8 cellular contexts compared by ENCODE assay signal in genomic region chr3:191330309-191330712, GRCh38. TPM values are rescaled to one million over a fixed set of nuclear protein-coding genes. Genes with fewer than 3 reads are reported as not detected.
A peak's percentile ranks its signal among the peaks of the same experiment; 100 is the strongest.
DNase-seq lines count a peak whose midpoint lies in the region; ATAC-seq, FAIRE-seq and TF ChIP-seq lines count a peak whose summit lies in the region.

A gene with protein sequence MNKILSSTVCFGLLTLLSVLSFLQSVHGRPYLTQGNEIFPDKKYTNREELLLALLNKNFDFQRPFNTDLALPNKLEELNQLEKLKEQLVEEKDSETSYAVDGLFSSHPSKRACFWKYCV (minus strand): TSS chr3:191330526. CDS start chr3:191282189, 48,337 bp downstream.

- ATAC-seq in PC-3 (peak; percentile 23), GM19035 (IDR thresholded peaks at IDR 0.05; ENCODE audit: unreplicated experiment) (no peak), HG03039 (IDR thresholded peaks at IDR 0.05; ENCODE audit: unreplicated experiment) (no peak)

- H3K23ac ChIP-seq in mesendoderm (ENCODE audit: low read length), result no peak within 1 kb of the TSS

- peak within 1 kb of the TSS; percentile 14 for H2BK120ac ChIP-seq in mesendoderm (ENCODE audit: low read depth, low read length)

- H3K56ac ChIP-seq in mesendoderm (ENCODE audit: low read length), result peak within 1 kb of the TSS; percentile 89

- peak within 1 kb of the TSS; percentile 86 for H2AFZ ChIP-seq in PC-3 (ENCODE audit: low read length)

- TF ChIP-seq POLR2A in GM12892 (IDR thresholded peaks at IDR 0.05; ENCODE audit: low read depth, low read length), result no peak

- H3K36me3 ChIP-seq in PC-3 (ENCODE audit: low read depth, low read length) (no peaks in the 10 kb centered on the region), duodenal mucosa (ENCODE audit: control insufficient read depth in 1 of 2, insufficient read depth in 2 of 2, low read length in 2 of 2) (no peaks in the 10 kb centered on the region), mesendoderm (ENCODE audit: control insufficient read depth, insufficient read depth, low read length) (no peaks in the 10 kb centered on the region), urinary bladder (ENCODE audit: insufficient read depth) (no peaks in the 10 kb centered on the region)

- H3K79me1 ChIP-seq in mesendoderm (ENCODE audit: low read length), result peaks cover 1% of the 10 kb centered on the region

- H3K4ac ChIP-seq in mesendoderm (ENCODE audit: low read depth, low read length), result peak within 1 kb of the TSS; percentile 81

- H3K4me2 ChIP-seq in PC-3 (ENCODE audit: low read length) (peak within 1 kb of the TSS; percentile 92), mesendoderm (ENCODE audit: low read length) (peak within 1 kb of the TSS; percentile 81)

- intact Hi-C loops in PC-3 (cut with micrococcal nuclease), result loop anchor here (1.0 to 2.0 kb wide), 4 partner anchors 20 to 264 kb away; no protein-coding TSS in a partner anchor

- CTCF ChIA-PET in PC-3 (lab: Charles Lee), result no interaction called here

- POLR2A ChIA-PET in PC-3 (lab: Charles Lee; ENCODE audit: unreplicated experiment), result interaction anchor here (0.7 kb wide), 1 partner anchor 629 kb away, joined by 3 read pairs; no protein-coding TSS in a partner anchor

- H3K27ac ChIP-seq in PC-3 (ENCODE audit: low read length) (peak within 1 kb of the TSS; percentile 72), duodenal mucosa (ENCODE audit: low read depth, low read length) (peak within 1 kb of the TSS; percentile 86), mesendoderm (ENCODE audit: low read depth, low read length) (peak within 1 kb of the TSS; percentile 82), urinary bladder (ENCODE audit: low read depth) (peak within 1 kb of the TSS; percentile 68)

- no peaks in the 10 kb centered on the region for H3K9me2 ChIP-seq in PC-3 (replicated peaks; ENCODE audit: low read length)

- H4K5ac ChIP-seq in mesendoderm (ENCODE audit: low read length), result no peak within 1 kb of the TSS

- peak within 1 kb of the TSS; percentile 84 for H3K4me3 ChIP-seq in PC-3 (ENCODE audit: low read length)
- peak within 1 kb of the TSS; percentile 73 to 85 for H3K4me3 ChIP-seq in duodenal mucosa (ENCODE audit: low read depth in 1 of 2, low read length in 2 of 2)
- peak within 1 kb of the TSS; percentile 61 for H3K4me3 ChIP-seq in mesendoderm (ENCODE audit: low read length)
- peak within 1 kb of the TSS; percentile 81 for H3K4me3 ChIP-seq in urinary bladder (ENCODE audit: low read depth, low read length)

- H2BK15ac ChIP-seq in mesendoderm (replicated peaks; ENCODE audit: low read depth), result no peak within 1 kb of the TSS

- DNase-seq in GM12892 (ENCODE audit: insufficient read length) (no peak), PC-3 (peak; percentile 69), mesendoderm (peak; percentile 75), GF-D8 (lab: John Stamatoyannopoulos, UW) (no peak)

- H3K9ac ChIP-seq in PC-3 (ENCODE audit: low read length) (peak within 1 kb of the TSS; percentile 88), duodenal mucosa (ENCODE audit: low read depth in 1 of 2, low read length in 2 of 2) (peak within 1 kb of the TSS; percentile 45 to 70), mesendoderm (ENCODE audit: low read length) (peak within 1 kb of the TSS; percentile 86)

- H3K79me2 ChIP-seq in PC-3 (ENCODE audit: low read length), result peaks cover 66% of the 10 kb centered on the region
- H3K79me2 ChIP-seq in mesendoderm (ENCODE audit: control insufficient read depth, insufficient read depth, low read length), result peaks cover 18% of the 10 kb centered on the region

- no peak for TF ChIP-seq CTCF in PC-3 (conservative IDR thresholded peaks at IDR 0.05; ENCODE audit: low read depth, low read length)

- peak within 1 kb of the TSS; percentile 7 for H4K8ac ChIP-seq in mesendoderm (ENCODE audit: low read depth, low read length)

- FAIRE-seq in GM12892 (lab: Jason Lieb, UNC), result peak; percentile 36

- H3K4me1 ChIP-seq in PC-3 (ENCODE audit: insufficient read depth, low read length), result peaks cover 51% of the 10 kb centered on the region
- peaks cover 3 to 31% of the 10 kb centered on the region in 2 donors for H3K4me1 ChIP-seq in duodenal mucosa (ENCODE audit: control insufficient read depth in 1 of 2, insufficient read depth in 2 of 2, low read length in 2 of 2)
- peaks cover 10% of the 10 kb centered on the region for H3K4me1 ChIP-seq in mesendoderm (ENCODE audit: control insufficient read depth, low read depth, low read length)
- no peaks in the 10 kb centered on the region for H3K4me1 ChIP-seq in urinary bladder (ENCODE audit: insufficient read depth)

- no CpG with 5 or more reads among the region's 7 CpGs for WGBS in mesendoderm (ENCODE audit: extremely low coverage, insufficient coverage, low lambda C conversion rate)
- WGBS in urinary bladder, result 8% methylated on average over 7 of the region's 7 CpGs

- peak within 1 kb of the TSS; percentile 88 for H3K18ac ChIP-seq in mesendoderm (ENCODE audit: low read length)

- TSS peak; percentile 53 for BruUV-seq in PC-3 (replicated peaks; lab: Mats Ljungman, UMichigan)

- H2AK5ac ChIP-seq in mesendoderm (ENCODE audit: low read length), result no peak within 1 kb of the TSS

- peaks cover 7% of the 10 kb centered on the region for H3F3A ChIP-seq in PC-3 (ENCODE audit: low read length, unreplicated experiment)

- no peaks in the 10 kb centered on the region for H4K20me1 ChIP-seq in PC-3 (ENCODE audit: low read length)

- peak within 1 kb of the TSS; percentile 13 for H2BK5ac ChIP-seq in mesendoderm (ENCODE audit: low read length)

- H3K9me3 ChIP-seq in PC-3 (ENCODE audit: low read length), result no peaks in the 10 kb centered on the region
- H3K9me3 ChIP-seq in duodenal mucosa (ENCODE audit: control insufficient read depth in 1 of 2, low read length in 2 of 2), result no peaks in the 10 kb centered on the region

- H3K27me3 ChIP-seq in PC-3 (ENCODE audit: low read length) (no peaks in the 10 kb centered on the region), duodenal mucosa (ENCODE audit: control insufficient read depth in 1 of 2, insufficient read depth in 2 of 2, low read length in 2 of 2) (no peaks in the 10 kb centered on the region), mesendoderm (ENCODE audit: insufficient read depth, low read length, poor library complexity) (no peaks in the 10 kb centered on the region)

RNA-seq across cellular contexts. Expression of the gene that starts here (rescaled TPM):
- polyA plus RNA-seq in GM12892 (2012; ENCODE audit: missing spikeins), result not detected
- total RNA-seq in PC-3 (2014; rRNA removed), result 1.2 TPM in 1 of 2 replicates, not detected in the other
- polyA plus RNA-seq in mesendoderm (2013, experiment 1 of 2), result 0.04 TPM
- polyA plus RNA-seq in mesendoderm (2013, experiment 2 of 2), result not detected
- 0.85 TPM for total RNA-seq in urinary bladder
- 0.34 TPM for polyA plus RNA-seq in urinary bladder

Comparison
In these comparisons a context has a peak if more than half of its experiments do, and no peak if none do; other contexts are left out.
1. DNase-seq: peak in PC-3 (single experiment) and mesendoderm (single experiment); none in GM12892 (single experiment) and GF-D8 (single experiment).
2. Peak in every context shown above with its lines, with median percentiles within 50 percentile points of each other: H3K27ac ChIP-seq, H3K4me3 ChIP-seq and H3K9ac ChIP-seq.